1 cellular context compared by ENCODE assay signal in the genomic region with DNA sequence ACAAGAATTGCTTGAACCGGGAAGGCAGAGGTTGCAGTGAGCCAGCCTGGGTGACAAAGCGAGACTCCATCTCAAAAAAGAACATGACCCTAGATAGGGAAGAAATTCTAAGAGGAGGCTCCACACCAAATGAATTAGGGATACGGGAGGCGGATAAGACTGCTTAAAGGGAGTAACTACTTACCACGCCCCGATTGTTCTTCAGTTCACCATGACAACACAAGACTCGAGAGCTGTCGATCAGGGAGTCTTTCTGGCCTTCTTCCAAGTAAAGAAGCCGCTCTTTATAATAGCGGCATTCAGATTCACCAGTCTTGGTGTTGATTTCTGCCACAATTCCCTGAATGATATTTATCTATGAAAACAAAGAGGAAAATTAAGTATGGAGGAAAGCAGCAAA.
TF ChIP-seq lines count a peak whose summit lies in the region.

No MANE protein-coding gene starts in this region.

TF ChIP-seq in GM23338, 12 proteins besides CTCF, POLR2A, EP300 and RAD21 (continued from another document):
- TF ChIP-seq, protein P1, sequence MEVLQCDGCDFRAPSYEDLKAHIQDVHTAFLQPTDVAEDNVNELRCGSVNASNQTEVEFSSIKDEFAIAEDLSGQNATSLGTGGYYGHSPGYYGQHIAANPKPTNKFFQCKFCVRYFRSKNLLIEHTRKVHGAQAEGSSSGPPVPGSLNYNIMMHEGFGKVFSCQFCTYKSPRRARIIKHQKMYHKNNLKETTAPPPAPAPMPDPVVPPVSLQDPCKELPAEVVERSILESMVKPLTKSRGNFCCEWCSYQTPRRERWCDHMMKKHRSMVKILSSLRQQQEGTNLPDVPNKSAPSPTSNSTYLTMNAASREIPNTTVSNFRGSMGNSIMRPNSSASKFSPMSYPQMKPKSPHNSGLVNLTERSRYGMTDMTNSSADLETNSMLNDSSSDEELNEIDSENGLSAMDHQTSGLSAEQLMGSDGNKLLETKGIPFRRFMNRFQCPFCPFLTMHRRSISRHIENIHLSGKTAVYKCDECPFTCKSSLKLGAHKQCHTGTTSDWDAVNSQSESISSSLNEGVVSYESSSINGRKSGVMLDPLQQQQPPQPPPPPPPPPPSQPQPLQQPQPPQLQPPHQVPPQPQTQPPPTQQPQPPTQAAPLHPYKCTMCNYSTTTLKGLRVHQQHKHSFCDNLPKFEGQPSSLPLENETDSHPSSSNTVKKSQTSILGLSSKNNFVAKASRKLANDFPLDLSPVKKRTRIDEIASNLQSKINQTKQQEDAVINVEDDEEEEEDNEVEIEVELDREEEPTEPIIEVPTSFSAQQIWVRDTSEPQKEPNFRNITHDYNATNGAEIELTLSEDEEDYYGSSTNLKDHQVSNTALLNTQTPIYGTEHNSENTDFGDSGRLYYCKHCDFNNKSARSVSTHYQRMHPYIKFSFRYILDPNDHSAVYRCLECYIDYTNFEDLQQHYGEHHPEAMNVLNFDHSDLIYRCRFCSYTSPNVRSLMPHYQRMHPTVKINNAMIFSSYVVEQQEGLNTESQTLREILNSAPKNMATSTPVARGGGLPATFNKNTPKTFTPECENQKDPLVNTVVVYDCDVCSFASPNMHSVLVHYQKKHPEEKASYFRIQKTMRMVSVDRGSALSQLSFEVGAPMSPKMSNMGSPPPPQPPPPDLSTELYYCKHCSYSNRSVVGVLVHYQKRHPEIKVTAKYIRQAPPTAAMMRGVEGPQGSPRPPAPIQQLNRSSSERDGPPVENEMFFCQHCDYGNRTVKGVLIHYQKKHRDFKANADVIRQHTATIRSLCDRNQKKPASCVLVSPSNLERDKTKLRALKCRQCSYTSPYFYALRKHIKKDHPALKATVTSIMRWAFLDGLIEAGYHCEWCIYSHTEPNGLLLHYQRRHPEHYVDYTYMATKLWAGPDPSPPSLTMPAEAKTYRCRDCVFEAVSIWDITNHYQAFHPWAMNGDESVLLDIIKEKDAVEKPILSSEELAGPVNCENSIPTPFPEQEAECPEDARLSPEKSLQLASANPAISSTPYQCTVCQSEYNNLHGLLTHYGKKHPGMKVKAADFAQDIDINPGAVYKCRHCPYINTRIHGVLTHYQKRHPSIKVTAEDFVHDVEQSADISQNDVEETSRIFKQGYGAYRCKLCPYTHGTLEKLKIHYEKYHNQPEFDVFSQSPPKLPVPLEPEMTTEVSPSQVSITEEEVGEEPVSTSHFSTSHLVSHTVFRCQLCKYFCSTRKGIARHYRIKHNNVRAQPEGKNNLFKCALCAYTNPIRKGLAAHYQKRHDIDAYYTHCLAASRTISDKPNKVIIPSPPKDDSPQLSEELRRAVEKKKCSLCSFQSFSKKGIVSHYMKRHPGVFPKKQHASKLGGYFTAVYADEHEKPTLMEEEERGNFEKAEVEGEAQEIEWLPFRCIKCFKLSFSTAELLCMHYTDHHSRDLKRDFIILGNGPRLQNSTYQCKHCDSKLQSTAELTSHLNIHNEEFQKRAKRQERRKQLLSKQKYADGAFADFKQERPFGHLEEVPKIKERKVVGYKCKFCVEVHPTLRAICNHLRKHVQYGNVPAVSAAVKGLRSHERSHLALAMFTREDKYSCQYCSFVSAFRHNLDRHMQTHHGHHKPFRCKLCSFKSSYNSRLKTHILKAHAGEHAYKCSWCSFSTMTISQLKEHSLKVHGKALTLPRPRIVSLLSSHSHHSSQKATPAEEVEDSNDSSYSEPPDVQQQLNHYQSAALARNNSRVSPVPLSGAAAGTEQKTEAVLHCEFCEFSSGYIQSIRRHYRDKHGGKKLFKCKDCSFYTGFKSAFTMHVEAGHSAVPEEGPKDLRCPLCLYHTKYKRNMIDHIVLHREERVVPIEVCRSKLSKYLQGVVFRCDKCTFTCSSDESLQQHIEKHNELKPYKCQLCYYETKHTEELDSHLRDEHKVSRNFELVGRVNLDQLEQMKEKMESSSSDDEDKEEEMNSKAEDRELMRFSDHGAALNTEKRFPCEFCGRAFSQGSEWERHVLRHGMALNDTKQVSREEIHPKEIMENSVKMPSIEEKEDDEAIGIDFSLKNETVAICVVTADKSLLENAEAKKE (CRISPR knock-in tag; IDR thresholded peaks at IDR 0.05), result no peak
- TF ChIP-seq EZH2phosphoT487 (IDR thresholded peaks at IDR 0.05; ENCODE audit: unreplicated experiment) (no peak), ZNF114 (CRISPR knock-in tag; IDR thresholded peaks at IDR 0.05) (no peak), EZH2 (IDR thresholded peaks at IDR 0.05; ENCODE audit: low read depth, unreplicated experiment) (no peak), STAT1 (IDR thresholded peaks at IDR 0.05; ENCODE audit: unreplicated experiment) (no peak), JUNB (IDR thresholded peaks at IDR 0.05; ENCODE audit: unreplicated experiment) (no peak), CREB1 (CRISPR knock-in tag; IDR thresholded peaks at IDR 0.05; ENCODE audit: low read depth) (no peak)
- TF ChIP-seq, protein P2, sequence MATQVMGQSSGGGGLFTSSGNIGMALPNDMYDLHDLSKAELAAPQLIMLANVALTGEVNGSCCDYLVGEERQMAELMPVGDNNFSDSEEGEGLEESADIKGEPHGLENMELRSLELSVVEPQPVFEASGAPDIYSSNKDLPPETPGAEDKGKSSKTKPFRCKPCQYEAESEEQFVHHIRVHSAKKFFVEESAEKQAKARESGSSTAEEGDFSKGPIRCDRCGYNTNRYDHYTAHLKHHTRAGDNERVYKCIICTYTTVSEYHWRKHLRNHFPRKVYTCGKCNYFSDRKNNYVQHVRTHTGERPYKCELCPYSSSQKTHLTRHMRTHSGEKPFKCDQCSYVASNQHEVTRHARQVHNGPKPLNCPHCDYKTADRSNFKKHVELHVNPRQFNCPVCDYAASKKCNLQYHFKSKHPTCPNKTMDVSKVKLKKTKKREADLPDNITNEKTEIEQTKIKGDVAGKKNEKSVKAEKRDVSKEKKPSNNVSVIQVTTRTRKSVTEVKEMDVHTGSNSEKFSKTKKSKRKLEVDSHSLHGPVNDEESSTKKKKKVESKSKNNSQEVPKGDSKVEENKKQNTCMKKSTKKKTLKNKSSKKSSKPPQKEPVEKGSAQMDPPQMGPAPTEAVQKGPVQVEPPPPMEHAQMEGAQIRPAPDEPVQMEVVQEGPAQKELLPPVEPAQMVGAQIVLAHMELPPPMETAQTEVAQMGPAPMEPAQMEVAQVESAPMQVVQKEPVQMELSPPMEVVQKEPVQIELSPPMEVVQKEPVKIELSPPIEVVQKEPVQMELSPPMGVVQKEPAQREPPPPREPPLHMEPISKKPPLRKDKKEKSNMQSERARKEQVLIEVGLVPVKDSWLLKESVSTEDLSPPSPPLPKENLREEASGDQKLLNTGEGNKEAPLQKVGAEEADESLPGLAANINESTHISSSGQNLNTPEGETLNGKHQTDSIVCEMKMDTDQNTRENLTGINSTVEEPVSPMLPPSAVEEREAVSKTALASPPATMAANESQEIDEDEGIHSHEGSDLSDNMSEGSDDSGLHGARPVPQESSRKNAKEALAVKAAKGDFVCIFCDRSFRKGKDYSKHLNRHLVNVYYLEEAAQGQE (IDR thresholded peaks at IDR 0.05; ENCODE audit: unreplicated experiment), result no peak
- TF ChIP-seq, protein P3, sequence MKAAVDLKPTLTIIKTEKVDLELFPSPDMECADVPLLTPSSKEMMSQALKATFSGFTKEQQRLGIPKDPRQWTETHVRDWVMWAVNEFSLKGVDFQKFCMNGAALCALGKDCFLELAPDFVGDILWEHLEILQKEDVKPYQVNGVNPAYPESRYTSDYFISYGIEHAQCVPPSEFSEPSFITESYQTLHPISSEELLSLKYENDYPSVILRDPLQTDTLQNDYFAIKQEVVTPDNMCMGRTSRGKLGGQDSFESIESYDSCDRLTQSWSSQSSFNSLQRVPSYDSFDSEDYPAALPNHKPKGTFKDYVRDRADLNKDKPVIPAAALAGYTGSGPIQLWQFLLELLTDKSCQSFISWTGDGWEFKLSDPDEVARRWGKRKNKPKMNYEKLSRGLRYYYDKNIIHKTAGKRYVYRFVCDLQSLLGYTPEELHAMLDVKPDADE (IDR thresholded peaks at IDR 0.05), result no peak
